ENCODE assay signal across 31 cellular contexts in the genomic region with DNA sequence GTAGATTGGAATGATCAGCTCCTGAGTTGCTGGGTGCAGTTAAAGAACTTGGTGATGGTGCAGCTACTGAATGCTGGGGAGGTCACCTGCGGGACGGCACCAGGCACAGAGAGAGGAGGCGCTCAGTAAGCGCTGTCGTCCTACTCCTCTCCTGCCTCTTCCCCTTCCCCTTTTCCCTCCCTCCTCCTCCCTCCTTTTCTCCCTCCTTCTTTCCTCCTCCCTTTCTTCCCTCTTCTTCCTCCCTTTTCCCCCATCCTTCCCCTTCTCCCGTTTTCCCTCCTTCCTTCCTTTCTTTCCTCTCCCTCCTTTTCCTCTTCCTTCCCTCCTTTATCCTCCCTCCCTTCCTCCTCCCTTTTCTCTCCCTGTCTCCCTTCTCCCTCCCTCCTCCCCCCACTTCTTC.
"Had no signal": no experiment of that assay in that cellular context is flagged by ENCODE, and none has a peak within 500 bp of the region (broad histone marks: within the 10 kb centered on the region; RNA-seq: fewer than 3 reads in every experiment).

No MANE protein-coding gene starts in this region.

- FAIRE-seq: frontal cortex had no signal

- H3K4me3 Mint-ChIP-seq: activated CD4-positive, alpha-beta memory T cell treated with anti-CD3 and anti-CD28 coated beads for 36 hours; activated CD4-positive, alpha-beta T cell treated with anti-CD3 and anti-CD28 coated beads for 36 hours; activated CD4-positive, alpha-beta T cell treated with anti-CD3 and anti-CD28 coated beads, Interleukin-2, amount 10 ng/mL, durations not matched to agents 24 days and 14 days; activated CD8-positive, alpha-beta memory T cell treated with anti-CD3 and anti-CD28 coated beads, Interleukin-2, amount 10 ng/mL, durations not matched to agents 7 days and 5 days; activated CD8-positive, alpha-beta T cell treated with anti-CD3 and anti-CD28 coated beads, Interleukin-2, amount 10 ng/mL, durations not matched to agents 7 days and 5 days; activated naive CD4-positive, alpha-beta T cell treated with anti-CD3 and anti-CD28 coated beads for 36 hours; activated naive CD4-positive, alpha-beta T cell treated with anti-CD3 and anti-CD28 coated beads, Interleukin-2, amount 50 U/mL, for 24 hours; activated naive CD8-positive, alpha-beta T cell treated with anti-CD3 and anti-CD28 coated beads for 36 hours; activated naive CD8-positive, alpha-beta T cell treated with anti-CD3 and anti-CD28 coated beads, Interleukin-2, amount 50 U/mL, for 24 hours; activated T-helper 1 cell treated with anti-CD3 and anti-CD28 coated beads, Interleukin-12 subunit alpha, Interleukin-12 subunit beta, Interleukin-2, Interleukin-4 antibody, amounts not matched to agents 30 ng/mL and 10 ng/mL and 1 ng/mL, durations not matched to agents 14 hours and 24 hours and 36 hours; endodermal cell had no signal

- H3K27me3 ChIP-seq: adrenal gland, body of pancreas, colonic mucosa had no signal

- H3K4me1 Mint-ChIP-seq: activated CD4-positive, alpha-beta T cell treated with anti-CD3 and anti-CD28 coated beads for 36 hours; activated naive CD4-positive, alpha-beta T cell treated with anti-CD3 and anti-CD28 coated beads, Interleukin-2, amount 50 U/mL, for 24 hours; activated naive CD8-positive, alpha-beta T cell treated with anti-CD3 and anti-CD28 coated beads for 36 hours; activated naive CD8-positive, alpha-beta T cell treated with anti-CD3 and anti-CD28 coated beads, Interleukin-2, amount 50 U/mL, for 24 hours had no signal

- H3K27ac ChIP-seq: adrenal gland, body of pancreas, colonic mucosa had no signal

- H3K4me1 ChIP-seq: adrenal gland, body of pancreas, colonic mucosa had no signal

- H3K36me3 ChIP-seq: adrenal gland, colonic mucosa had no signal

- H3K9me3 Mint-ChIP-seq: activated CD4-positive, alpha-beta memory T cell treated with anti-CD3 and anti-CD28 coated beads for 36 hours; activated CD4-positive, alpha-beta T cell treated with anti-CD3 and anti-CD28 coated beads, Interleukin-2, amount 10 ng/mL, durations not matched to agents 24 days and 14 days; activated naive CD4-positive, alpha-beta T cell treated with anti-CD3 and anti-CD28 coated beads for 36 hours; activated naive CD4-positive, alpha-beta T cell treated with anti-CD3 and anti-CD28 coated beads, Interleukin-2, amount 50 U/mL, for 24 hours; activated naive CD8-positive, alpha-beta T cell treated with anti-CD3 and anti-CD28 coated beads for 36 hours; activated naive CD8-positive, alpha-beta T cell treated with anti-CD3 and anti-CD28 coated beads, Interleukin-2, amount 50 U/mL, for 24 hours; activated T-helper 1 cell treated with anti-CD3 and anti-CD28 coated beads, Interleukin-12 subunit alpha, Interleukin-12 subunit beta, Interleukin-2, Interleukin-4 antibody, amounts not matched to agents 30 ng/mL and 10 ng/mL and 1 ng/mL, durations not matched to agents 14 hours and 24 hours and 36 hours; activated T-helper 2 cell treated with anti-CD3 and anti-CD28 coated beads, Interferon-gamma antibody, Interleukin-2, Interleukin-4, amounts not matched to agents 10 μg/mL and 5 μg/mL and 100 μg/mL, durations not matched to agents 14 hours and 24 hours and 36 hours; endodermal cell had no signal

- H3K36me3 Mint-ChIP-seq: activated CD4-positive, alpha-beta memory T cell treated with anti-CD3 and anti-CD28 coated beads for 36 hours; activated CD8-positive, alpha-beta memory T cell treated with anti-CD3 and anti-CD28 coated beads, Interleukin-2, amount 10 ng/mL, durations not matched to agents 7 days and 5 days; activated naive CD4-positive, alpha-beta T cell treated with anti-CD3 and anti-CD28 coated beads, Interleukin-2, amount 50 U/mL, for 24 hours; activated naive CD8-positive, alpha-beta T cell treated with anti-CD3 and anti-CD28 coated beads for 36 hours had no signal

- H3K9me3 ChIP-seq: adrenal gland, body of pancreas, colonic mucosa had no signal

- H3K4me3 ChIP-seq: adrenal gland, body of pancreas, colonic mucosa had no signal

- DNase-seq: activated CD4-positive, alpha-beta memory T cell treated with anti-CD3 and anti-CD28 coated beads for 36 hours; activated CD4-positive, alpha-beta T cell treated with anti-CD3 and anti-CD28 coated beads for 36 hours; activated CD4-positive, alpha-beta T cell treated with anti-CD3 and anti-CD28 coated beads, Interleukin-2, amount 10 ng/mL, durations not matched to agents 24 days and 14 days; activated CD4-positive, CD25-positive, alpha-beta regulatory T cell; activated CD4-positive, CD25-positive, alpha-beta regulatory T cell treated with anti-CD3 and anti-CD28 coated beads, Interleukin-2, amount 50 U/mL, for 72 hours; activated CD8-positive, alpha-beta memory T cell treated with anti-CD3 and anti-CD28 coated beads, Interleukin-2, amount 10 ng/mL, durations not matched to agents 7 days and 5 days; activated CD8-positive, alpha-beta memory T cell treated with anti-CD3 and anti-CD28 coated beads, Interleukin-2, amount 50 U/mL, for 4 hours; activated CD8-positive, alpha-beta T cell treated with anti-CD3 and anti-CD28 coated beads, Interleukin-2, amount 10 ng/mL, durations not matched to agents 7 days and 5 days; activated effector memory CD4-positive, alpha-beta T cell treated with anti-CD3 and anti-CD28 coated beads, Interleukin-2, amount 50 U/mL, for 16 hours; activated naive CD4-positive, alpha-beta T cell treated with anti-CD3 and anti-CD28 coated beads for 36 hours; activated naive CD8-positive, alpha-beta T cell treated with anti-CD3 and anti-CD28 coated beads for 36 hours; activated naive CD8-positive, alpha-beta T cell treated with anti-CD3 and anti-CD28 coated beads, Interleukin-2, amount 50 U/mL, for 24 hours; activated T-cell treated with anti-CD3 and anti-CD28 coated beads, Interleukin-2, amount 50 U/mL, for 1 hour; activated T-cell treated with anti-CD3 and anti-CD28 coated beads, Interleukin-2, amount 50 U/mL, for 48 hours; adrenal gland; amygdala; aorta; body of pancreas; caudate nucleus; cerebellar nuclear complex; colonic mucosa; effector CD8-positive, alpha-beta T cell; endodermal cell; foreskin fibroblast; head of caudate nucleus; T-helper 2 cell had no signal

- H3K27ac Mint-ChIP-seq: activated CD4-positive, alpha-beta memory T cell treated with anti-CD3 and anti-CD28 coated beads for 36 hours; activated CD4-positive, alpha-beta T cell treated with anti-CD3 and anti-CD28 coated beads for 36 hours; activated CD4-positive, alpha-beta T cell treated with anti-CD3 and anti-CD28 coated beads, Interleukin-2, amount 10 ng/mL, durations not matched to agents 24 days and 14 days; activated CD8-positive, alpha-beta memory T cell treated with anti-CD3 and anti-CD28 coated beads, Interleukin-2, amount 10 ng/mL, durations not matched to agents 7 days and 5 days; activated CD8-positive, alpha-beta T cell treated with anti-CD3 and anti-CD28 coated beads, Interleukin-2, amount 10 ng/mL, durations not matched to agents 7 days and 5 days; activated naive CD4-positive, alpha-beta T cell treated with anti-CD3 and anti-CD28 coated beads for 36 hours; activated naive CD4-positive, alpha-beta T cell treated with anti-CD3 and anti-CD28 coated beads, Interleukin-2, amount 50 U/mL, for 24 hours; activated naive CD8-positive, alpha-beta T cell treated with anti-CD3 and anti-CD28 coated beads for 36 hours; activated naive CD8-positive, alpha-beta T cell treated with anti-CD3 and anti-CD28 coated beads, Interleukin-2, amount 50 U/mL, for 24 hours; activated T-helper 1 cell treated with anti-CD3 and anti-CD28 coated beads, Interleukin-12 subunit alpha, Interleukin-12 subunit beta, Interleukin-2, Interleukin-4 antibody, amounts not matched to agents 30 ng/mL and 10 ng/mL and 1 ng/mL, durations not matched to agents 14 hours and 24 hours and 36 hours; activated T-helper 2 cell treated with anti-CD3 and anti-CD28 coated beads, Interferon-gamma antibody, Interleukin-2, Interleukin-4, amounts not matched to agents 10 μg/mL and 5 μg/mL and 100 μg/mL, durations not matched to agents 14 hours and 24 hours and 36 hours; endodermal cell had no signal

- ATAC-seq: activated CD4-positive, alpha-beta T cell treated with anti-CD3 and anti-CD28 coated beads for 36 hours; activated CD8-positive, alpha-beta memory T cell treated with anti-CD3 and anti-CD28 coated beads, Interleukin-2, amount 10 ng/mL, durations not matched to agents 7 days and 5 days; activated CD8-positive, alpha-beta T cell treated with anti-CD3 and anti-CD28 coated beads, Interleukin-2, amount 10 ng/mL, durations not matched to agents 7 days and 5 days; activated naive CD8-positive, alpha-beta T cell treated with anti-CD3 and anti-CD28 coated beads, Interleukin-2, amount 50 U/mL, for 24 hours; body of pancreas; esophagus mucosa had no signal
